In genomic region chr6:77466055-77467028, GRCh38 we compare ENCODE assay signal across 8 cellular contexts. TPM values are rescaled to one million over a fixed set of nuclear protein-coding genes. Genes with fewer than 3 reads are reported as not detected.
A peak's percentile ranks its signal among the peaks of the same experiment; 100 is the strongest.
DNase-seq lines count a peak whose midpoint lies in the region; ATAC-seq and TF ChIP-seq lines count a peak whose summit lies in the region.

No MANE protein-coding gene starts in this region.

- peak; percentile 27 to 35 for DNase-seq in stimulated activated CD4-positive, alpha-beta T cell treated with anti-CD3 and anti-CD28 coated beads, Interleukin-2, amount 100 ng/mL, for 24 hours
- no peak for DNase-seq in stimulated activated CD4-positive, alpha-beta T cell treated with anti-CD3 and anti-CD28 coated beads, Interleukin-1b, Interleukin-23, amount 100 ng/mL, for 48 hours
- DNase-seq in HCT116 (ENCODE audit: low read depth, low spot score): no peak
- peak; percentile 73 for DNase-seq in MM.1S
- peak; percentile 23 for DNase-seq in activated naive CD8-positive, alpha-beta T cell treated with anti-CD3 and anti-CD28 coated beads, Interleukin-2, amount 50 U/mL, for 24 hours
- DNase-seq in left ventricle myocardium inferior: peak; percentile 17
- DNase-seq in progenitor cell of endocrine pancreas (ENCODE audit: low spot score, unreplicated experiment): peak; percentile 46
- no peak for DNase-seq in stimulated activated naive CD4-positive, alpha-beta T cell treated with Interleukin-2 at 50 U/mL for 16 hours (lab: John Stamatoyannopoulos, UW)

- H3K27ac Mint-ChIP-seq in activated naive CD8-positive, alpha-beta T cell treated with anti-CD3 and anti-CD28 coated beads, Interleukin-2, amount 50 U/mL, for 24 hours: peak overlapping the region; percentile 11
- no peak overlapping the region for H3K27ac Mint-ChIP-seq in progenitor cell of endocrine pancreas

- TF ChIP-seq POLR2A in HCT116 (IDR thresholded peaks at IDR 0.05; ENCODE audit: borderline replicate concordance, extremely low read depth, insufficient read depth, insufficient read length): no peak

- peaks cover 18% of the 10 kb centered on the region for H3K4me1 Mint-ChIP-seq in activated naive CD8-positive, alpha-beta T cell treated with anti-CD3 and anti-CD28 coated beads, Interleukin-2, amount 50 U/mL, for 24 hours
- H3K4me1 Mint-ChIP-seq in progenitor cell of endocrine pancreas (ENCODE audit: low read depth): peaks cover 10% of the 10 kb centered on the region

- H3K4me3 Mint-ChIP-seq in activated naive CD8-positive, alpha-beta T cell treated with anti-CD3 and anti-CD28 coated beads, Interleukin-2, amount 50 U/mL, for 24 hours: peak overlapping the region; percentile 82
- H3K4me3 Mint-ChIP-seq in progenitor cell of endocrine pancreas (ENCODE audit: low read depth): peak overlapping the region; percentile 85

- H3K9me2 ChIP-seq in HCT116 (ENCODE audit: insufficient read depth) (no peaks in the 10 kb centered on the region), MM.1S (replicated peaks; ENCODE audit: insufficient read depth, low read length) (no peaks in the 10 kb centered on the region)

- intact Hi-C loops in HCT116 (cut with micrococcal nuclease) (no loop called here), left ventricle myocardium inferior (cut with micrococcal nuclease) (no loop called here)

- no peaks in the 10 kb centered on the region for H3K9me3 ChIP-seq in HCT116 (ENCODE audit: control insufficient read depth in 1 of 2, insufficient read depth in 1 of 2, low read depth in 1 of 2, low read length in 2 of 2)
- no peaks in the 10 kb centered on the region for H3K9me3 ChIP-seq in MM.1S (replicated peaks; ENCODE audit: insufficient read depth, low read length)
- H3K9me3 ChIP-seq in left ventricle myocardium inferior (replicated peaks): no peaks in the 10 kb centered on the region

- H3K4me3 ChIP-seq in HCT116 (replicated peaks in 1 of 2; ENCODE audit: low read depth in 1 of 2, low read length in 2 of 2): peak overlapping the region in 1 of 2 experiments; percentile 34; a peak in 3 of 4 replicates
- peak overlapping the region; percentile 67 for H3K4me3 ChIP-seq in MM.1S (ENCODE audit: low read length)
- H3K4me3 ChIP-seq in left ventricle myocardium inferior: peak overlapping the region; percentile 67

- no peaks in the 10 kb centered on the region for H3K9me3 Mint-ChIP-seq in activated naive CD8-positive, alpha-beta T cell treated with anti-CD3 and anti-CD28 coated beads, Interleukin-2, amount 50 U/mL, for 24 hours
- H3K9me3 Mint-ChIP-seq in progenitor cell of endocrine pancreas (ENCODE audit: low read depth): no peaks in the 10 kb centered on the region

- RAD21 ChIA-PET in HCT116 (lab: Charles Lee; ENCODE audit: low non-redundant PET in 1 of 2, low total read pairs in 2 of 2, uncharacterized antibody in 2 of 2, unreplicated experiment in 2 of 2): no interaction called here

- BruUV-seq in HCT116 (replicated peaks; lab: Mats Ljungman, UMichigan): no TSS peak

- no peaks in the 10 kb centered on the region for H3K27me3 ChIP-seq in HCT116 (ENCODE audit: insufficient read depth, low read length)
- H3K27me3 ChIP-seq in MM.1S (replicated peaks; ENCODE audit: insufficient read depth, low read length): no peaks in the 10 kb centered on the region
- H3K27me3 ChIP-seq in left ventricle myocardium inferior (ENCODE audit: low read depth): peaks cover 72% of the 10 kb centered on the region

- CTCF ChIA-PET in HCT116 (lab: Charles Lee): no interaction called here

- peak; percentile 66 for ATAC-seq in HCT116
- peak; percentile 66 for ATAC-seq in activated naive CD8-positive, alpha-beta T cell treated with anti-CD3 and anti-CD28 coated beads, Interleukin-2, amount 50 U/mL, for 24 hours

- POLR2A ChIA-PET in HCT116 (lab: Charles Lee): no interaction called here

- H3K4me1 ChIP-seq in HCT116 (ENCODE audit: control insufficient read depth in 1 of 2, insufficient read depth in 2 of 2, low read length in 2 of 2) (peaks cover 0 to 13% of the 10 kb centered on the region in 2 experiments; a peak in 2 of 4 replicates), MM.1S (ENCODE audit: low read length) (no peaks in the 10 kb centered on the region), left ventricle myocardium inferior (peaks cover 38% of the 10 kb centered on the region)

- H3K79me2 ChIP-seq in HCT116 (ENCODE audit: insufficient read depth, low read length) (no peaks in the 10 kb centered on the region), MM.1S (ENCODE audit: low read length) (no peaks in the 10 kb centered on the region)

- peaks cover 52% of the 10 kb centered on the region for H3K27me3 Mint-ChIP-seq in activated naive CD8-positive, alpha-beta T cell treated with anti-CD3 and anti-CD28 coated beads, Interleukin-2, amount 50 U/mL, for 24 hours
- H3K27me3 Mint-ChIP-seq in progenitor cell of endocrine pancreas: peaks cover 50% of the 10 kb centered on the region

- H3K36me3 Mint-ChIP-seq in activated naive CD8-positive, alpha-beta T cell treated with anti-CD3 and anti-CD28 coated beads, Interleukin-2, amount 50 U/mL, for 24 hours (ENCODE audit: low read depth): no peaks in the 10 kb centered on the region
- no peaks in the 10 kb centered on the region for H3K36me3 Mint-ChIP-seq in progenitor cell of endocrine pancreas (ENCODE audit: insufficient read depth)

- TF ChIP-seq CTCF in HCT116 (IDR thresholded peaks at IDR 0.05 in 2 of 3, conservative IDR thresholded peaks at IDR 0.05 in 1 of 3; ENCODE audit: borderline replicate concordance in 1 of 3, insufficient read depth in 1 of 3, low read depth in 2 of 3, low read length in 2 of 3) (peak; percentile 30 to 51 (median 47); a peak in 5 of 6 replicates), MM.1S (IDR thresholded peaks at IDR 0.05; ENCODE audit: low read length) (peak; percentile 87), left ventricle myocardium inferior (IDR thresholded peaks at IDR 0.05; ENCODE audit: borderline replicate concordance) (peak; percentile 62), progenitor cell of endocrine pancreas (IDR thresholded peaks at IDR 0.05; ENCODE audit: unreplicated experiment) (peak; percentile 72)

- H2AFZ ChIP-seq in HCT116 (ENCODE audit: low read depth, low read length, poor library complexity, severe bottlenecking): peak overlapping the region; percentile 73
- H2AFZ ChIP-seq in MM.1S (ENCODE audit: low read length): peak overlapping the region; percentile 82

- H3F3A ChIP-seq in MM.1S (ENCODE audit: insufficient read depth, low read length): no peaks in the 10 kb centered on the region

- H3K27ac ChIP-seq in HCT116 (ENCODE audit: low read depth, low read length) (no peak overlapping the region), MM.1S (ENCODE audit: low read length) (no peak overlapping the region), left ventricle myocardium inferior (replicated peaks) (no peak overlapping the region)

- no peak overlapping the region for H3K9ac ChIP-seq in HCT116 (ENCODE audit: low read length)
- H3K9ac ChIP-seq in MM.1S (ENCODE audit: low read length): peak overlapping the region; percentile 31; the same call in 1 of the 2 replicates

- H4K20me1 ChIP-seq in HCT116 (ENCODE audit: insufficient read depth) (no peaks in the 10 kb centered on the region), MM.1S (ENCODE audit: insufficient read depth, low read length) (no peaks in the 10 kb centered on the region)

- H3K36me3 ChIP-seq in HCT116 (ENCODE audit: control insufficient read depth in 1 of 2, insufficient read depth in 2 of 2, low read length in 2 of 2) (no peaks in the 10 kb centered on the region), MM.1S (replicated peaks; ENCODE audit: insufficient read depth, low read length) (no peaks in the 10 kb centered on the region), left ventricle myocardium inferior (no peaks in the 10 kb centered on the region)

- peak overlapping the region; percentile 59 for H3K4me2 ChIP-seq in HCT116 (ENCODE audit: low read length)
- peak overlapping the region; percentile 66; the same call in 1 of the 2 replicates for H3K4me2 ChIP-seq in MM.1S (ENCODE audit: low read depth, low read length)

- TF ChIP-seq RAD21 in HCT116 (IDR thresholded peaks at IDR 0.05; ENCODE audit: low read depth): peak; percentile 59

TF ChIP-seq in HCT116, 20 proteins besides CTCF, POLR2A, EP300 and RAD21 (continues in another document):
- TF ChIP-seq ATF3 (IDR thresholded peaks at IDR 0.05) (no peak), EZH2 (IDR thresholded peaks at IDR 0.05) (no peak), FOSL1 (IDR thresholded peaks at IDR 0.05; ENCODE audit: low read depth) (no peak), CEBPB (IDR thresholded peaks at IDR 0.05; ENCODE audit: low read depth) (no peak), POLR2AphosphoS5 (IDR thresholded peaks at IDR 0.05; ENCODE audit: low read depth, low read length) (no peak), ZBTB33 (IDR thresholded peaks at IDR 0.05; ENCODE audit: extremely low read depth, insufficient replicate concordance, low read length) (no peak), TCF7L2 (IDR thresholded peaks at IDR 0.05; ENCODE audit: borderline replicate concordance, extremely low read depth, insufficient read depth, insufficient read length) (no peak), EZH2phosphoT487 (IDR thresholded peaks at IDR 0.05; ENCODE audit: borderline replicate concordance) (no peak), YY1 (IDR thresholded peaks at IDR 0.05; ENCODE audit: extremely low read depth, insufficient replicate concordance, low read depth, low read length) (no peak), SRF (IDR thresholded peaks at IDR 0.05; ENCODE audit: low read depth) (no peak), CBX3 (IDR thresholded peaks at IDR 0.05; ENCODE audit: low read depth) (no peak), EGR1 (IDR thresholded peaks at IDR 0.05; ENCODE audit: low read depth) (no peak)

RNA-seq across cellular contexts. Expression of gene HTR1B, which starts 3.1 kb away (rescaled TPM):
- total RNA-seq in HCT116 (2021; ENCODE audit: unreplicated experiment): 0.74 TPM
- polyA plus RNA-seq in HCT116 (2012): 0.14 and 0.16 TPM in 2 replicates
- total RNA-seq in left ventricle myocardium inferior: not detected
- 8.9 and 10.3 TPM in 2 replicates for total RNA-seq in progenitor cell of endocrine pancreas

Comparison
In these comparisons a context has a peak if more than half of its experiments do, and no peak if none do; other contexts are left out.
1. DNase-seq: peak in stimulated activated CD4-positive, alpha-beta T cell treated with anti-CD3 and anti-CD28 coated beads, Interleukin-2, amount 100 ng/mL, for 24 hours (2 of 2), MM.1S (single experiment), activated naive CD8-positive, alpha-beta T cell treated with anti-CD3 and anti-CD28 coated beads, Interleukin-2, amount 50 U/mL, for 24 hours (single experiment), left ventricle myocardium inferior (single experiment) and progenitor cell of endocrine pancreas (single experiment); none in stimulated activated CD4-positive, alpha-beta T cell treated with anti-CD3 and anti-CD28 coated beads, Interleukin-1b, Interleukin-23, amount 100 ng/mL, for 48 hours (single experiment), HCT116 (single experiment) and stimulated activated naive CD4-positive, alpha-beta T cell treated with Interleukin-2 at 50 U/mL for 16 hours (single experiment).
2. Peak in every context shown above with its lines, with median percentiles within 50 percentile points of each other: CTCF ChIP-seq.